Comparison of ENCODE assay signal across 20 cellular contexts in the genomic region with DNA sequence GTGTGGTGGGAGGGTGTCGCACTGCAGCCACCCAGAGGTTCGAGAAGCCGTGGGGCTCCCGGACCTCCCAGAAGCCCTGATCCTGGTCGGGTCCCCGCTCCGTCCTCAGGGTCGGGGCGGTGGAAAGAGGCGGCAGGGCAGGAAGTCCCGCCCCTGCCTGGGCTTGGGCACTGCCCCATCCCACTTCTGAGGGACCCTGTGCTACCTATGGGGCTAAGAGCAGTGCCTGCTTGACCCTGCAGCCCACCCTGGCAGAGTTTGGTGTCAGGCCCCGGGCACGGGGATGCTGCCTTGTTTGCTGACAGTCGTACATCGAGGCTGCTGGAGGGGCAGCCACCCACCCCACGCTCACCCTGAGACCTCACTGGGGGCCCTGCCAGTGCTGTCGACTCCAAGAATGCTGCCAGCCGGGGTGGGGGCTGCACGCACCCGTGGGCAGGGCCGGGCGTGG. TPM values are rescaled to one million over a fixed set of nuclear protein-coding genes. Genes with fewer than 3 reads are reported as not detected.
DNase-seq lines count a peak whose midpoint lies in the region; ATAC-seq, FAIRE-seq and TF ChIP-seq lines count a peak whose summit lies in the region.
"Had no signal": no experiment of that assay in that cellular context is flagged by ENCODE, and none has a peak within 500 bp of the region (broad histone marks: within the 10 kb centered on the region; RNA-seq: fewer than 3 reads in every experiment).

No MANE protein-coding gene starts in this region.

- TF ChIP-seq CTCF in RWPE2 (IDR thresholded peaks at IDR 0.05; ENCODE audit: poor library complexity, severe bottlenecking) (no peak), Caco-2 (IDR thresholded peaks at IDR 0.05; ENCODE audit: insufficient read depth in 1 of 2, low read depth in 1 of 2, low read length in 1 of 2, severe bottlenecking in 1 of 2, unreplicated experiment in 1 of 2) (no peak)

- H3K36me3 ChIP-seq in RWPE2 (ENCODE audit: low read depth) (peaks cover 7% of the 10 kb centered on the region; the same call in 1 of the 2 replicates), neuronal stem cell (replicated peaks in 1 of 2; ENCODE audit: control insufficient read depth in 2 of 2, insufficient read depth in 2 of 2, low read length in 2 of 2) (peaks cover 12 to 25% of the 10 kb centered on the region in 2 donors), Caco-2 (ENCODE audit: control insufficient read depth, insufficient read depth, low read length) (no peaks in the 10 kb centered on the region)
- peaks cover 0 to 25% (median 0%) of the 10 kb centered on the region in 3 experiments for H3K36me3 ChIP-seq in naive thymus-derived CD4-positive, alpha-beta T cell (ENCODE audit: control insufficient read depth in 2 of 3, insufficient read depth in 3 of 3, low read length in 3 of 3)

- H3K9ac ChIP-seq in neuronal stem cell (ENCODE audit: low read depth, low read length, poor library complexity) = no peak overlapping the region
- H3K9ac ChIP-seq: BLaER1 treated with 17β-estradiol and CSF1 and Interleukin-3, amounts not matched to agents 10 nM and 100 nM had no signal

- no peak overlapping the region for H2AFZ ChIP-seq in neuronal stem cell (ENCODE audit: low read length)

- no peaks in the 10 kb centered on the region for H3K27me3 Mint-ChIP-seq in Caco-2 (ENCODE audit: insufficient read depth, unreplicated experiment)
- no peaks in the 10 kb centered on the region for H3K27me3 Mint-ChIP-seq in naive thymus-derived CD4-positive, alpha-beta T cell
- H3K27me3 Mint-ChIP-seq: CD4-positive, alpha-beta T cell; CD8-positive, alpha-beta memory T cell had no signal

- no peak for TF ChIP-seq POLR2A in GM12892 (IDR thresholded peaks at IDR 0.05; ENCODE audit: low read depth, low read length)

- H3K27ac Mint-ChIP-seq in Caco-2 (ENCODE audit: unreplicated experiment) = no peak overlapping the region
- H3K27ac Mint-ChIP-seq in naive thymus-derived CD4-positive, alpha-beta T cell = no peak overlapping the region
- H3K27ac Mint-ChIP-seq: CD14-positive monocyte; CD4-positive, alpha-beta T cell; CD8-positive, alpha-beta memory T cell had no signal

- H3K4me3 Mint-ChIP-seq in Caco-2 (ENCODE audit: unreplicated experiment) = no peak overlapping the region
- H3K4me3 Mint-ChIP-seq in naive thymus-derived CD4-positive, alpha-beta T cell = no peak overlapping the region
- H3K4me3 Mint-ChIP-seq: CD14-positive monocyte; CD4-positive, alpha-beta T cell had no signal

- H3K9me3 Mint-ChIP-seq in Caco-2 (ENCODE audit: unreplicated experiment) = no peaks in the 10 kb centered on the region
- no peaks in the 10 kb centered on the region for H3K9me3 Mint-ChIP-seq in naive thymus-derived CD4-positive, alpha-beta T cell
- H3K9me3 Mint-ChIP-seq: CD4-positive, alpha-beta T cell; CD8-positive, alpha-beta memory T cell had no signal

- peaks cover 19% of the 10 kb centered on the region for H3K79me1 ChIP-seq in neuronal stem cell (ENCODE audit: low read depth, low read length)

- no peaks in the 10 kb centered on the region for H3K9me3 ChIP-seq in RWPE2 (ENCODE audit: severe bottlenecking)
- peaks cover 0 to 3% of the 10 kb centered on the region in 2 donors for H3K9me3 ChIP-seq in neuronal stem cell (replicated peaks in 1 of 2; ENCODE audit: control insufficient read depth in 2 of 2, insufficient read depth in 1 of 2, low read depth in 1 of 2, low read length in 2 of 2)
- no peaks in the 10 kb centered on the region for H3K9me3 ChIP-seq in Caco-2
- no peaks in the 10 kb centered on the region for H3K9me3 ChIP-seq in naive thymus-derived CD4-positive, alpha-beta T cell (ENCODE audit: control insufficient read depth in 2 of 3, low read length in 3 of 3)
- H3K9me3 ChIP-seq: BE2C had no signal

- CTCF ChIA-PET in Caco-2 (lab: Charles Lee) = no interaction called here
- CTCF ChIA-PET in naive thymus-derived CD4-positive, alpha-beta T cell (lab: Charles Lee) = no interaction called here

- peak overlapping the region; percentile 38 for H3K14ac ChIP-seq in neuronal stem cell (ENCODE audit: low read length)

- no peak overlapping the region for H3K4me3 ChIP-seq in RWPE2 (ENCODE audit: severe bottlenecking)
- no peak overlapping the region for H3K4me3 ChIP-seq in neuronal stem cell (ENCODE audit: low read length in 2 of 2)
- H3K4me3 ChIP-seq in Caco-2 (ENCODE audit: low read depth, low read length) = no peak overlapping the region
- H3K4me3 ChIP-seq in naive thymus-derived CD4-positive, alpha-beta T cell (ENCODE audit: low read length) = no peak overlapping the region
- H3K4me3 ChIP-seq: BLaER1 treated with 17β-estradiol and CSF1 and Interleukin-3, amounts not matched to agents 10 nM and 100 nM had no signal

- H3K36me3 Mint-ChIP-seq in Caco-2 (ENCODE audit: insufficient read depth, unreplicated experiment) = peaks cover 17% of the 10 kb centered on the region
- H3K36me3 Mint-ChIP-seq in naive thymus-derived CD4-positive, alpha-beta T cell = no peaks in the 10 kb centered on the region

- no peak overlapping the region for H2BK120ac ChIP-seq in neuronal stem cell (ENCODE audit: low read depth, low read length)

- no peak overlapping the region for H4K91ac ChIP-seq in neuronal stem cell (ENCODE audit: low read depth, low read length, poor library complexity)

- H4K8ac ChIP-seq in neuronal stem cell (ENCODE audit: low read depth, low read length) = peak overlapping the region; percentile 65

- peak; percentile 13 for DNase-seq in GM12892 (ENCODE audit: insufficient read length)
- DNase-seq in RWPE2 (ENCODE audit: low spot score) = peak; percentile 63
- no peak for DNase-seq in neuronal stem cell (ENCODE audit: low spot score)
- no peak for DNase-seq in Caco-2
- DNase-seq in naive thymus-derived CD4-positive, alpha-beta T cell = no peak
- no peak for DNase-seq in central memory CD4-positive, alpha-beta T cell
- DNase-seq: AML-193; BE2C; Calu3; CD4-positive, alpha-beta T cell; DMS153; DND-41; GOT3; HCEC 1CT had no signal

- no peak overlapping the region for H2AK5ac ChIP-seq in neuronal stem cell (ENCODE audit: low read depth, low read length)

- WGBS in neuronal stem cell (ENCODE audit: extremely low coverage in 2 of 2, insufficient read length in 2 of 2, insufficient replicate concordance in 1 of 2), 2 donors = no CpG with 5 or more reads among the region's 22 CpGs

- H3K18ac ChIP-seq in neuronal stem cell (ENCODE audit: low read length) = no peak overlapping the region

- ATAC-seq in RWPE2 (ENCODE audit: low read depth) = no peak
- no peak for ATAC-seq in naive thymus-derived CD4-positive, alpha-beta T cell

- no peak overlapping the region for H2BK5ac ChIP-seq in neuronal stem cell (ENCODE audit: low read length)

- H3K27ac ChIP-seq in RWPE2 (ENCODE audit: poor library complexity, severe bottlenecking) (no peak overlapping the region), neuronal stem cell (replicated peaks; ENCODE audit: low read length) (no peak overlapping the region)
- no peak overlapping the region for H3K27ac ChIP-seq in naive thymus-derived CD4-positive, alpha-beta T cell (ENCODE audit: low read depth, low read length)
- H3K27ac ChIP-seq: BLaER1 treated with 17β-estradiol and CSF1 and Interleukin-3, amounts not matched to agents 10 nM and 100 nM had no signal

- no peak for FAIRE-seq in GM12892 (lab: Jason Lieb, UNC)
- FAIRE-seq: A204.1, G401.6, H54 had no signal

- H3K27me3 ChIP-seq in RWPE2 (ENCODE audit: insufficient read depth, poor library complexity, severe bottlenecking) = no peaks in the 10 kb centered on the region
- H3K27me3 ChIP-seq in neuronal stem cell (ENCODE audit: control insufficient read depth in 3 of 3, insufficient read depth in 3 of 3, low read depth in 1 of 3, low read length in 3 of 3) = no peaks in the 10 kb centered on the region
- H3K27me3 ChIP-seq in Caco-2 (replicated peaks; ENCODE audit: control insufficient read depth, insufficient read depth, low read length) = no peaks in the 10 kb centered on the region
- no peaks in the 10 kb centered on the region for H3K27me3 ChIP-seq in naive thymus-derived CD4-positive, alpha-beta T cell (ENCODE audit: control insufficient read depth in 2 of 2, insufficient read depth in 2 of 2, low read length in 2 of 2)
- H3K27me3 ChIP-seq: BE2C; BLaER1 treated with 17β-estradiol and CSF1 and Interleukin-3, amounts not matched to agents 10 nM and 100 nM had no signal

- POLR2A ChIA-PET in Caco-2 (lab: Charles Lee) = no interaction called here
- POLR2A ChIA-PET in naive thymus-derived CD4-positive, alpha-beta T cell (lab: Charles Lee) = no interaction called here

- no peaks in the 10 kb centered on the region for H3K4me1 ChIP-seq in RWPE2 (ENCODE audit: insufficient read depth, poor library complexity, severe bottlenecking)
- H3K4me1 ChIP-seq in neuronal stem cell (ENCODE audit: control insufficient read depth in 2 of 2, insufficient read depth in 1 of 2, low read depth in 1 of 2, low read length in 2 of 2) = no peaks in the 10 kb centered on the region
- no peaks in the 10 kb centered on the region for H3K4me1 ChIP-seq in Caco-2
- H3K4me1 ChIP-seq in naive thymus-derived CD4-positive, alpha-beta T cell (ENCODE audit: control insufficient read depth in 2 of 2, insufficient read depth in 2 of 2, low read length in 2 of 2) = no peaks in the 10 kb centered on the region
- H3K4me1 ChIP-seq: BE2C; BLaER1 treated with 17β-estradiol and CSF1 and Interleukin-3, amounts not matched to agents 10 nM and 100 nM had no signal

- no peaks in the 10 kb centered on the region for H3K4me1 Mint-ChIP-seq in Caco-2 (ENCODE audit: low read depth, unreplicated experiment)
- H3K4me1 Mint-ChIP-seq in naive thymus-derived CD4-positive, alpha-beta T cell = no peaks in the 10 kb centered on the region
- H3K4me1 Mint-ChIP-seq: CD14-positive monocyte; CD8-positive, alpha-beta memory T cell had no signal

- H2BK12ac ChIP-seq in neuronal stem cell (ENCODE audit: low read length) = no peak overlapping the region

- no peak overlapping the region for H2BK15ac ChIP-seq in neuronal stem cell (ENCODE audit: low read length)

- no peak overlapping the region for H3K23ac ChIP-seq in neuronal stem cell (ENCODE audit: low read depth, low read length, poor library complexity)

- intact Hi-C loops in Caco-2 (cut with micrococcal nuclease; ENCODE audit: unreplicated experiment) = no loop called here
- intact Hi-C loops in naive thymus-derived CD4-positive, alpha-beta T cell (cut with micrococcal nuclease) = no loop called here

- H3K4me2 ChIP-seq in neuronal stem cell (ENCODE audit: insufficient read depth, low read length, poor library complexity, severe bottlenecking) = no peak overlapping the region
- H3K4me2 ChIP-seq: BLaER1 treated with 17β-estradiol and CSF1 and Interleukin-3, amounts not matched to agents 10 nM and 100 nM had no signal

- BruUV-seq in Caco-2 (replicated peaks; lab: Mats Ljungman, UMichigan) = no TSS peak

- H3K4ac ChIP-seq in neuronal stem cell (ENCODE audit: low read length) = no peak overlapping the region

RNA-seq across cellular contexts. Expression of gene RNH1, which starts 19.4 kb away (rescaled TPM):
- 40.2 TPM for polyA plus RNA-seq in GM12892 (2012; ENCODE audit: missing spikeins)
- polyA plus RNA-seq in neuronal stem cell (2013, experiment 1 of 2) = 35.7 TPM
- polyA plus RNA-seq in neuronal stem cell (2013, experiment 2 of 2) = 35.1 TPM
- 134 and 136 TPM in 2 replicates for total RNA-seq in Caco-2 (2022)
- 100 to 1,000 TPM in 4 of 5 experiments, 10 to 100 TPM in 1; 98.6 to 193 (median 109) TPM for total RNA-seq in naive thymus-derived CD4-positive, alpha-beta T cell
- polyA plus RNA-seq in naive thymus-derived CD4-positive, alpha-beta T cell = 100 to 1,000 TPM; 156 to 243 TPM

RNA-seq across cellular contexts. Expression of gene PTDSS2, which starts 37.5 kb away (rescaled TPM):
- polyA plus RNA-seq in GM12892 (2012; ENCODE audit: missing spikeins) = 7.3 TPM
- 27.4 TPM for polyA plus RNA-seq in neuronal stem cell (2013, experiment 1 of 2)
- 26.0 TPM for polyA plus RNA-seq in neuronal stem cell (2013, experiment 2 of 2)
- total RNA-seq in Caco-2 (2022) = 40.6 and 44.3 TPM in 2 replicates
- total RNA-seq in naive thymus-derived CD4-positive, alpha-beta T cell = 10 to 100 TPM; 19.3 to 27.7 (median 23.4) TPM
- polyA plus RNA-seq in naive thymus-derived CD4-positive, alpha-beta T cell = 1 to 10 TPM; 9.0 to 9.9 TPM

RNA-seq across cellular contexts. Expression of gene ANO9, which starts 45.8 kb away (rescaled TPM):
- polyA plus RNA-seq in GM12892 (2012; ENCODE audit: missing spikeins) = 32.2 TPM
- 2.8 TPM for polyA plus RNA-seq in neuronal stem cell (2013, experiment 1 of 2)
- polyA plus RNA-seq in neuronal stem cell (2013, experiment 2 of 2) = 1.9 TPM
- total RNA-seq in Caco-2 (2022) = 85.5 and 92.6 TPM in 2 replicates
- total RNA-seq in naive thymus-derived CD4-positive, alpha-beta T cell = 100 to 1,000 TPM in 1 of 5 experiments, 10 to 100 TPM in 4; 85.2 to 107 (median 94.0) TPM
- polyA plus RNA-seq in naive thymus-derived CD4-positive, alpha-beta T cell = 1 to 10 TPM; 9.0 to 9.7 TPM

RNA-seq across cellular contexts. Expression of gene HRAS, which starts 47.8 kb away (rescaled TPM):
- 28.5 TPM for polyA plus RNA-seq in GM12892 (2012; ENCODE audit: missing spikeins)
- polyA plus RNA-seq in neuronal stem cell (2013, experiment 1 of 2) = 26.4 TPM
- 25.5 TPM for polyA plus RNA-seq in neuronal stem cell (2013, experiment 2 of 2)
- total RNA-seq in Caco-2 (2022) = 60.2 and 69.0 TPM in 2 replicates
- total RNA-seq in naive thymus-derived CD4-positive, alpha-beta T cell = 10 to 100 TPM; 22.3 to 52.0 (median 31.9) TPM
- polyA plus RNA-seq in naive thymus-derived CD4-positive, alpha-beta T cell = 10 to 100 TPM; 12.6 to 19.5 TPM

RNA-seq across cellular contexts. Expression of gene LRRC56, which starts 49.7 kb away (rescaled TPM):
- 0.30 TPM for polyA plus RNA-seq in GM12892 (2012; ENCODE audit: missing spikeins)
- 1.1 TPM for polyA plus RNA-seq in neuronal stem cell (2013, experiment 1 of 2)
- polyA plus RNA-seq in neuronal stem cell (2013, experiment 2 of 2) = 1.2 TPM
- total RNA-seq in Caco-2 (2022) = 4.3 and 4.4 TPM in 2 replicates
- total RNA-seq in naive thymus-derived CD4-positive, alpha-beta T cell = 1 to 10 TPM; 2.3 to 5.1 (median 3.6) TPM
- polyA plus RNA-seq in naive thymus-derived CD4-positive, alpha-beta T cell = 1 to 10 TPM in 1 of 2 donors, under 1 TPM in 1; 0.35 to 1.0 TPM

Comparison
In these comparisons a context has a peak if more than half of its experiments do, and no peak if none do; other contexts are left out.
1. DNase-seq: peak in GM12892 (single experiment) and RWPE2 (single experiment); none in neuronal stem cell (single experiment), Caco-2 (0 of 2), naive thymus-derived CD4-positive, alpha-beta T cell (0 of 9) and central memory CD4-positive, alpha-beta T cell (single experiment).